Comparison of ENCODE assay signal across 8 cellular contexts in genomic region chr4:142567199-142567598, GRCh38.
A peak's percentile ranks its signal among the peaks of the same experiment; 100 is the strongest.
DNase-seq lines count a peak whose midpoint lies in the region; TF ChIP-seq lines count a peak whose summit lies in the region.

No MANE protein-coding gene starts in this region.

- H3K9me3 ChIP-seq in thyroid gland: no peaks in the 10 kb centered on the region

- intact Hi-C loops in thyroid gland (cut with DNase I): no loop called here

- DNase-seq in activated CD4-positive, CD25-positive, alpha-beta regulatory T cell treated with anti-CD3 and anti-CD28 coated beads, Interleukin-2, amount 50 U/mL, for 72 hours: peak; percentile 38
- peak; percentile 32 for DNase-seq in effector CD4-positive, alpha-beta T cell
- DNase-seq in stimulated activated CD4-positive, alpha-beta T cell treated with anti-CD3 and anti-CD28 coated beads, Interleukin-1b, Interleukin-23, amount 100 ng/mL, for 48 hours: peak; percentile 64
- DNase-seq in thyroid gland (no peak), cortex of kidney (lab: John Stamatoyannopoulos, UW) (no peak), EL (no peak), SKM-1 treated with dmso at 0.1 percent for 144 hours (lab: John Stamatoyannopoulos, UW; ENCODE audit: unreplicated experiment) (no peak)

- H3K27ac ChIP-seq in thyroid gland: no peak overlapping the region

- H3K4me1 ChIP-seq in thyroid gland: no peaks in the 10 kb centered on the region

- H3K36me3 ChIP-seq in thyroid gland: no peaks in the 10 kb centered on the region

- no peak overlapping the region for H3K4me3 ChIP-seq in thyroid gland (replicated peaks in 1 of 3)

- no peak for TF ChIP-seq CTCF in thyroid gland (IDR thresholded peaks at IDR 0.05)

- TF ChIP-seq POLR2A in GM19193 (IDR thresholded peaks at IDR 0.05; ENCODE audit: extremely low read depth, insufficient read depth, insufficient read length) (peak; percentile 33), thyroid gland (IDR thresholded peaks at IDR 0.05) (no peak)

- H3K27me3 ChIP-seq in thyroid gland: no peaks in the 10 kb centered on the region

- 67 to 72% methylated on average over 5 of the region's 5 CpGs for WGBS in thyroid gland, 2 donors

Comparison
In these comparisons a context has a peak if more than half of its experiments do, and no peak if none do; other contexts are left out.
1. DNase-seq: peak in activated CD4-positive, CD25-positive, alpha-beta regulatory T cell treated with anti-CD3 and anti-CD28 coated beads, Interleukin-2, amount 50 U/mL, for 72 hours (single experiment), effector CD4-positive, alpha-beta T cell (single experiment) and stimulated activated CD4-positive, alpha-beta T cell treated with anti-CD3 and anti-CD28 coated beads, Interleukin-1b, Interleukin-23, amount 100 ng/mL, for 48 hours (single experiment); none in thyroid gland (0 of 2), cortex of kidney (single experiment), EL (single experiment) and SKM-1 treated with dmso at 0.1 percent for 144 hours (single experiment).